ENCODE assay signal across 8 cellular contexts in genomic region chr1:32773018-32773763, GRCh38. TPM values are rescaled to one million over a fixed set of nuclear protein-coding genes. Genes with fewer than 3 reads are reported as not detected.
DNase-seq lines count a peak whose midpoint lies in the region; ATAC-seq and TF ChIP-seq lines count a peak whose summit lies in the region.

No MANE protein-coding gene starts in this region.

- TF ChIP-seq CTCF in lung (IDR thresholded peaks at IDR 0.05; ENCODE audit: control extremely low read depth, extremely low read depth) = peak; percentile 81

- H3K9me3 ChIP-seq in lung (ENCODE audit: control insufficient read depth in 2 of 2, insufficient read depth in 1 of 2, low read length in 1 of 2) = no peaks in the 10 kb centered on the region

- H3K4me1 ChIP-seq in lung (ENCODE audit: control insufficient read depth in 2 of 2, insufficient read depth in 2 of 2, low read length in 2 of 2) = peaks cover 0 to 8% of the 10 kb centered on the region in 2 donors

- H3K4me3 ChIP-seq in lung = no peak overlapping the region

- peak; percentile 48 for ATAC-seq in HG02885 (IDR thresholded peaks at IDR 0.05; ENCODE audit: poor library complexity, unreplicated experiment)
- ATAC-seq in lung (ENCODE audit: insufficient read depth, low FRiP score) = peak; percentile 60
- no peak for ATAC-seq in GM21786 (IDR thresholded peaks at IDR 0.05; ENCODE audit: unreplicated experiment)

- H3K27me3 ChIP-seq in lung (ENCODE audit: control insufficient read depth, insufficient read depth) = no peaks in the 10 kb centered on the region

- peaks cover 14 to 45% of the 10 kb centered on the region in 2 donors for H3K36me3 ChIP-seq in lung (ENCODE audit: control insufficient read depth in 2 of 2, insufficient read depth in 2 of 2, low read length in 2 of 2)

- DNase-seq in COLO668 (lab: John Stamatoyannopoulos, UW; ENCODE audit: unreplicated experiment) = peak; percentile 89
- peak; percentile 65 for DNase-seq in NCI-H69 (lab: John Stamatoyannopoulos, UW)
- peak; percentile 63 to 67 for DNase-seq in activated CD4-positive, alpha-beta T cell treated with anti-CD3 and anti-CD28 coated beads, Interleukin-2, amount 50 U/mL, for 4 hours
- peak; percentile 84 for DNase-seq in dermis blood vessel endothelial cell
- peak; percentile 86 for DNase-seq in lung (ENCODE audit: low spot score)
- peak; percentile 38 for DNase-seq in stimulated activated CD8-positive, alpha-beta memory T cell treated with anti-CD3 and anti-CD28 coated beads, Interleukin-12 subunit alpha, Interleukin-12 subunit beta, amount 100 ng/mL, for 4 hours (ENCODE audit: low read depth)

- H3K27ac ChIP-seq in lung (ENCODE audit: low read depth in 1 of 2, low read length in 1 of 2) = peak overlapping the region in 1 of 2 donors; percentile 49

- WGBS in lung, 2 donors = 43 to 44% methylated on average over 9 of the region's 9 CpGs

RNA-seq across cellular contexts. Expression of gene YARS1, which starts 44.0 kb away (rescaled TPM):
- total RNA-seq in dermis blood vessel endothelial cell (63.6 and 84.0 TPM in 2 replicates), lung (100 to 1,000 TPM in 1 of 2 donors, 10 to 100 TPM in 1; 61.2 to 151 TPM)
- polyA plus RNA-seq in lung = 10 to 100 TPM; 68.5 to 87.1 TPM

RNA-seq across cellular contexts. Expression of gene S100PBP, which starts 44.3 kb away (rescaled TPM):
- 33.7 and 50.0 TPM in 2 replicates for total RNA-seq in dermis blood vessel endothelial cell
- 10 to 100 TPM; 28.8 to 56.6 TPM for total RNA-seq in lung
- polyA plus RNA-seq in lung = 10 to 100 TPM in 1 of 2 donors, 1 to 10 TPM in 1; 7.4 to 13.1 TPM

Comparison
In these comparisons a context has a peak if more than half of its experiments do, and no peak if none do; other contexts are left out.
1. DNase-seq: peak in every context shown above with its lines; median percentile 89 in COLO668; 86 in lung; 84 in dermis blood vessel endothelial cell; 65 in NCI-H69; 65 in activated CD4-positive, alpha-beta T cell treated with anti-CD3 and anti-CD28 coated beads, Interleukin-2, amount 50 U/mL, for 4 hours; 38 in stimulated activated CD8-positive, alpha-beta memory T cell treated with anti-CD3 and anti-CD28 coated beads, Interleukin-12 subunit alpha, Interleukin-12 subunit beta, amount 100 ng/mL, for 4 hours.